Comparison of ENCODE assay signal across 20 cellular contexts in genomic region chr11:130995266-130995665, GRCh38.
DNase-seq lines count a peak whose midpoint lies in the region; FAIRE-seq and TF ChIP-seq lines count a peak whose summit lies in the region.
"Had no signal": no experiment of that assay in that cellular context is flagged by ENCODE, and none has a peak within 500 bp of the region (broad histone marks: within the 10 kb centered on the region; RNA-seq: fewer than 3 reads in every experiment).

No MANE protein-coding gene starts in this region.

- H3K23ac ChIP-seq in neuronal stem cell (ENCODE audit: low read depth, low read length, poor library complexity): no peak overlapping the region

- no peak for TF ChIP-seq CTCF in ascending aorta (IDR thresholded peaks at IDR 0.05)

- no peak overlapping the region for H3K14ac ChIP-seq in neuronal stem cell (ENCODE audit: low read length)

- no peaks in the 10 kb centered on the region for H3K79me1 ChIP-seq in neuronal stem cell (ENCODE audit: low read depth, low read length)

- no peak overlapping the region for H3K4me3 ChIP-seq in neuronal stem cell (ENCODE audit: low read length in 2 of 2)
- H3K4me3 ChIP-seq in ascending aorta: no peak overlapping the region
- H3K4me3 ChIP-seq: MG63, PC-9, SK-N-MC had no signal

- H2BK5ac ChIP-seq in neuronal stem cell (ENCODE audit: low read length): no peak overlapping the region

- H3K9me3 ChIP-seq in neuronal stem cell (replicated peaks in 1 of 2; ENCODE audit: control insufficient read depth in 2 of 2, insufficient read depth in 1 of 2, low read depth in 1 of 2, low read length in 2 of 2) (no peaks in the 10 kb centered on the region), ascending aorta (no peaks in the 10 kb centered on the region)
- H3K9me3 ChIP-seq: BE2C had no signal

- no peak overlapping the region for H3K4me2 ChIP-seq in neuronal stem cell (ENCODE audit: insufficient read depth, low read length, poor library complexity, severe bottlenecking)
- H3K4me2 ChIP-seq: PC-9 had no signal

- H3K18ac ChIP-seq in neuronal stem cell (ENCODE audit: low read length): no peak overlapping the region

- no peak for FAIRE-seq in GM12891 (lab: Jason Lieb, UNC)
- FAIRE-seq: H54 had no signal

- DNase-seq in Ammon's horn (ENCODE audit: low spot score) (peak; percentile 65), GM12891 (ENCODE audit: insufficient read length, low spot score) (no peak), MV-4-11 (lab: John Stamatoyannopoulos, UW) (peak; percentile 98), iPS-NIHi7 (ENCODE audit: extremely low spot score) (peak; percentile 17), neuronal stem cell (ENCODE audit: low spot score) (no peak), cerebellar nuclear complex (lab: John Stamatoyannopoulos, UW) (no peak), ascending aorta (ENCODE audit: low spot score in 2 of 2) (no peak)
- DNase-seq in activated CD4-positive, alpha-beta T cell treated with anti-CD3 and anti-CD28 coated beads for 48 hours: no peak
- DNase-seq: BE2C; CD4-positive, alpha-beta memory T cell; DMS53; Karpas-422; MG63; NCI-H1105 treated with DMSO at 0.1 percent for 48 hours; NCI-H1694; NCI-H2081 treated with DMSO at 0.1 percent for 48 hours; PC-9 had no signal

- no peak overlapping the region for H3K4ac ChIP-seq in neuronal stem cell (ENCODE audit: low read length)

- H4K8ac ChIP-seq in neuronal stem cell (ENCODE audit: low read depth, low read length): no peak overlapping the region

- H2BK120ac ChIP-seq in neuronal stem cell (ENCODE audit: low read depth, low read length): no peak overlapping the region

- TF ChIP-seq POLR2A in GM12891 (IDR thresholded peaks at IDR 0.05; ENCODE audit: low read depth, low read length): no peak

- no peaks in the 10 kb centered on the region for H3K27me3 ChIP-seq in neuronal stem cell (ENCODE audit: control insufficient read depth in 3 of 3, insufficient read depth in 3 of 3, low read depth in 1 of 3, low read length in 3 of 3)
- H3K27me3 ChIP-seq in ascending aorta: no peaks in the 10 kb centered on the region
- H3K27me3 ChIP-seq: BE2C, MG63 had no signal

- H2BK12ac ChIP-seq in neuronal stem cell (ENCODE audit: low read length): no peak overlapping the region

- no peak overlapping the region for H2AK5ac ChIP-seq in neuronal stem cell (ENCODE audit: low read depth, low read length)

- no CpG with 5 or more reads among the region's 2 CpGs for WGBS in neuronal stem cell (ENCODE audit: extremely low coverage in 2 of 2, insufficient read length in 2 of 2, insufficient replicate concordance in 1 of 2), 2 donors

- H2BK15ac ChIP-seq in neuronal stem cell (ENCODE audit: low read length): no peak overlapping the region

- H4K91ac ChIP-seq in neuronal stem cell (ENCODE audit: low read depth, low read length, poor library complexity): no peak overlapping the region

- H2AFZ ChIP-seq in neuronal stem cell (ENCODE audit: low read length): no peak overlapping the region
- H2AFZ ChIP-seq: PC-9 had no signal

- H3K27ac ChIP-seq in neuronal stem cell (replicated peaks; ENCODE audit: low read length) (no peak overlapping the region), ascending aorta (no peak overlapping the region)
- H3K27ac ChIP-seq: HL-60, PC-9, SK-N-MC had no signal

- intact Hi-C loops in ascending aorta (cut with DNase I): no loop called here

- no peak overlapping the region for H3K9ac ChIP-seq in neuronal stem cell (ENCODE audit: low read depth, low read length, poor library complexity)

- H3K4me1 ChIP-seq in neuronal stem cell (ENCODE audit: control insufficient read depth in 2 of 2, insufficient read depth in 1 of 2, low read depth in 1 of 2, low read length in 2 of 2): no peaks in the 10 kb centered on the region
- no peaks in the 10 kb centered on the region for H3K4me1 ChIP-seq in ascending aorta
- H3K4me1 ChIP-seq: BE2C had no signal

- H3K36me3 ChIP-seq in neuronal stem cell (replicated peaks in 1 of 2; ENCODE audit: control insufficient read depth in 2 of 2, insufficient read depth in 2 of 2, low read length in 2 of 2) (no peaks in the 10 kb centered on the region), ascending aorta (no peaks in the 10 kb centered on the region)
- H3K36me3 ChIP-seq: BE2C, MG63 had no signal

TF ChIP-seq in GM12891, 5 proteins besides CTCF, POLR2A, EP300 and RAD21:
- TF ChIP-seq POLR2AphosphoS5 (IDR thresholded peaks at IDR 0.05; ENCODE audit: low read depth, low read length) (no peak), SPI1 (IDR thresholded peaks at IDR 0.05; ENCODE audit: low read depth, low read length) (peak; percentile 32; the same call in 1 of the 2 replicates)
TF ChIP-seq in GM12891: peak in this region for 1.

Comparison
In these comparisons a context has a peak if more than half of its experiments do, and no peak if none do; other contexts are left out.
1. DNase-seq: peak in Ammon's horn (single experiment), MV-4-11 (single experiment) and iPS-NIHi7 (single experiment); none in GM12891 (single experiment), neuronal stem cell (single experiment), cerebellar nuclear complex (0 of 2), ascending aorta (0 of 2) and activated CD4-positive, alpha-beta T cell treated with anti-CD3 and anti-CD28 coated beads for 48 hours (single experiment).